ENCODE assay signal across 9 cellular contexts in the genomic region with DNA sequence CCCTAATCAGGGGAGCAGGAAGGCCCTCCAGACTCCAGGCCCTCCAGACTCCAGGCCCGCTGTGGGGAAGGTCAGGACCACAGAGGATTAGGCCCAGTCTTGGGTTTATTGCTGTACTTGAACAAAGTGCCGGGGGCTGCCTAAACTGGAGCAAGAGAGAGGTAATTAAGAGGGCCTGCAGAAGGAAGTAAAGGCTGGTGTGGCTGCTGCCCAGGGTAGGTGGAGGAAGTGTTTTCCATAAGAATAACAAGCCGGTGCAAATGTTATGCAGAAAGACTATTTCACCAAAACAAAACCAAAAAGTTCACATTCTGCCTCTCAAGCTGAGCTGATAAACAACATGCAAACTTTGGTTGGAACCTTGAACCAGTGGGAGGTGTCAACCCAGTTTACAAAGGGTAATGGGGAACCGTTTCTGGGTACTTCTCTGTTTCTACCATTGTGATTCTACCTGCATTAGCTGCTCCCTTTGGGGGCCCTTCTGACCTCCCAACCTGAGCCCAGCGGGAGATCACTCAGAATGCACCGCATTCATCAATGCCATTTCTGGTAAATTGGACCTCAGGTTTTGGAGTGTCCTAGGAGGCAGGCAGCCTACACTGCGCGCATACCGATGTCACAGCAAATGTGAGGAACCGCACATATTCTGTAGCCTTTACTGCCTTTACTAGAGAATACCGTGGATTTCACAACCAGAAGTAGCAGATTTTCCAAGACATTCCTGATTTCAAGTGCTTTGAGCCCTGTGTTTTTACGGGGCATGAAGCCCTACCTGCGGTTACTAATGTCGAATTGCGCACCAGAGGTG. TPM values are rescaled to one million over a fixed set of nuclear protein-coding genes. Genes with fewer than 3 reads are reported as not detected.
DNase-seq lines count a peak whose midpoint lies in the region; ATAC-seq and TF ChIP-seq lines count a peak whose summit lies in the region.
"Had no signal": no experiment of that assay in that cellular context is flagged by ENCODE, and none has a peak within 500 bp of the region (broad histone marks: within the 10 kb centered on the region; RNA-seq: fewer than 3 reads in every experiment).

No MANE protein-coding gene starts in this region.

- H3K4me3 Mint-ChIP-seq in activated T-cell treated with anti-CD3 and anti-CD28 coated beads, Interleukin-2, amount 50 U/mL, for 72 hours, result peak overlapping the region; percentile 27 to 60

- peaks cover 14% of the 10 kb centered on the region for H3K27me3 ChIP-seq in adipocyte (replicated peaks; ENCODE audit: control insufficient read depth, insufficient read depth, low read length)
- no peaks in the 10 kb centered on the region for H3K27me3 ChIP-seq in right lobe of liver
- H3K27me3 ChIP-seq in testis, result no peaks in the 10 kb centered on the region

- H3K9me3 Mint-ChIP-seq in activated T-cell treated with anti-CD3 and anti-CD28 coated beads, Interleukin-2, amount 50 U/mL, for 72 hours, result no peaks in the 10 kb centered on the region

- TF ChIP-seq CTCF in right lobe of liver (IDR thresholded peaks at IDR 0.05), result no peak
- no peak for TF ChIP-seq CTCF in testis (IDR thresholded peaks at IDR 0.05)

- WGBS in right lobe of liver (ENCODE audit: insufficient coverage, low coverage, low lambda C conversion rate, missing lambda C conversion rate), result 23% methylated on average over 9 of the region's 15 CpGs
- WGBS in testis, 2 donors, result 50 to 69% methylated on average over 1 to 15 of the region's 15 CpGs

- H3K9ac ChIP-seq in adipocyte (ENCODE audit: low read length), result peak overlapping the region; percentile 69

- H3K27me3 Mint-ChIP-seq in activated T-cell treated with anti-CD3 and anti-CD28 coated beads, Interleukin-2, amount 50 U/mL, for 72 hours (ENCODE audit: low read depth), result peaks cover 27% of the 10 kb centered on the region

- H3K36me3 Mint-ChIP-seq in activated T-cell treated with anti-CD3 and anti-CD28 coated beads, Interleukin-2, amount 50 U/mL, for 72 hours (ENCODE audit: insufficient read depth in 2 of 2), result no peaks in the 10 kb centered on the region

- peak overlapping the region; percentile 65 to 86 (median 70) for H3K27ac ChIP-seq in right lobe of liver
- H3K27ac ChIP-seq in testis, result peak overlapping the region in 1 of 2 donors; percentile 41

- intact Hi-C loops in right lobe of liver (cut with DNase I), result loop anchor here in 1 of 2 donors (5.0 to 10.0 kb wide), 2 partner anchors 53 to 145 kb away; no protein-coding TSS in a partner anchor
- intact Hi-C loops in testis (cut with DNase I; ENCODE audit: low total_unique reads), result no loop called here

- TF ChIP-seq POLR2A in right lobe of liver (IDR thresholded peaks at IDR 0.05) (no peak), testis (IDR thresholded peaks at IDR 0.05) (no peak)

- H3K4me1 Mint-ChIP-seq in activated T-cell treated with anti-CD3 and anti-CD28 coated beads, Interleukin-2, amount 50 U/mL, for 72 hours (ENCODE audit: low read depth), result peaks cover 10% of the 10 kb centered on the region

- H3K4me1 ChIP-seq in adipocyte (ENCODE audit: control insufficient read depth, insufficient read depth, low read length) (peaks cover 2% of the 10 kb centered on the region), right lobe of liver (peaks cover 0 to 7% (median 3%) of the 10 kb centered on the region in 4 donors), testis (peaks cover under 1% of the 10 kb centered on the region)

- H3K36me3 ChIP-seq in adipocyte (ENCODE audit: control insufficient read depth, insufficient read depth, low read length, severe bottlenecking) (no peaks in the 10 kb centered on the region), right lobe of liver (no peaks in the 10 kb centered on the region), testis (ENCODE audit: low read depth, missing control alignments) (no peaks in the 10 kb centered on the region)

- ATAC-seq in activated T-cell treated with anti-CD3 and anti-CD28 coated beads, Interleukin-2, amount 50 U/mL, for 72 hours (replicated peaks in 1 of 2), result no peak
- ATAC-seq in right lobe of liver (no peak), GM21515 (IDR thresholded peaks at IDR 0.05; ENCODE audit: unreplicated experiment) (no peak)

- no peak overlapping the region for H3K27ac Mint-ChIP-seq in activated T-cell treated with anti-CD3 and anti-CD28 coated beads, Interleukin-2, amount 50 U/mL, for 72 hours

- DNase-seq in activated T-cell treated with anti-CD3 and anti-CD28 coated beads, Interleukin-2, amount 50 U/mL, for 72 hours, result no peak
- no peak for DNase-seq in activated T-cell treated with anti-CD3 and anti-CD28 coated beads, Interleukin-2, amount 50 U/mL, for 1 hour
- DNase-seq in adipocyte (ENCODE audit: low read depth) (no peak), right lobe of liver (peak in 2 of 3 donors; percentile 14 to 35), testis (no peak), NCI-H2171 (lab: John Stamatoyannopoulos, UW) (no peak)
- no peak for DNase-seq in stimulated activated CD8-positive, alpha-beta memory T cell treated with anti-CD3 and anti-CD28 coated beads, Interleukin-4, amount 100 ng/mL, for 48 hours

- H3K4me3 ChIP-seq in adipocyte (ENCODE audit: low read length), result peak overlapping the region; percentile 69
- H3K4me3 ChIP-seq in right lobe of liver, result peak overlapping the region; percentile 38 to 52 (median 52)
- H3K4me3 ChIP-seq in testis, result peak overlapping the region; percentile 30 to 47
- H3K4me3 ChIP-seq: mucosa of descending colon had no signal

- no peaks in the 10 kb centered on the region for H3K9me3 ChIP-seq in adipocyte (ENCODE audit: control insufficient read depth, low read length)
- no peaks in the 10 kb centered on the region for H3K9me3 ChIP-seq in right lobe of liver
- no peaks in the 10 kb centered on the region for H3K9me3 ChIP-seq in testis
- H3K9me3 ChIP-seq: mucosa of descending colon had no signal

RNA-seq across cellular contexts. Expression of gene BCOR, which starts 59.7 kb away (rescaled TPM):
- 10 to 100 TPM; 53.5 to 65.5 TPM for total RNA-seq in activated T-cell treated with anti-CD3 and anti-CD28 coated beads, Interleukin-2, amount 50 U/mL, for 72 hours
- total RNA-seq in right lobe of liver (10 to 100 TPM in 4 of 6 experiments, 1 to 10 TPM in 2; 9.4 to 16.6 (median 12.0) TPM), testis (10 to 100 TPM; 46.8 to 69.6 TPM)
- polyA plus RNA-seq in testis (ENCODE audit: insufficient read depth, low read depth, low replicate concordance), result 26.4 TPM

Comparison
In these comparisons a context has a peak if more than half of its experiments do, and no peak if none do; other contexts are left out.
1. DNase-seq: peak in right lobe of liver (2 of 3); none in activated T-cell treated with anti-CD3 and anti-CD28 coated beads, Interleukin-2, amount 50 U/mL, for 72 hours (0 of 2), activated T-cell treated with anti-CD3 and anti-CD28 coated beads, Interleukin-2, amount 50 U/mL, for 1 hour (single experiment), adipocyte (single experiment), testis (single experiment), NCI-H2171 (single experiment) and stimulated activated CD8-positive, alpha-beta memory T cell treated with anti-CD3 and anti-CD28 coated beads, Interleukin-4, amount 100 ng/mL, for 48 hours (single experiment).
2. Peak in every context shown above with its lines, with median percentiles within 50 percentile points of each other: H3K4me3 ChIP-seq.